ENCODE assay signal across 16 cellular contexts in genomic region chr7:91064938-91065337, GRCh38.
"Had no signal": no experiment of that assay in that cellular context is flagged by ENCODE, and none has a peak within 500 bp of the region (broad histone marks: within the 10 kb centered on the region; RNA-seq: fewer than 3 reads in every experiment).

No MANE protein-coding gene starts in this region.

- H3K4me1 ChIP-seq: lower lobe of right lung, spleen had no signal

- H3K4me3 ChIP-seq: lower lobe of right lung, spleen, transverse colon had no signal

- H3K27me3 ChIP-seq: spleen, transverse colon had no signal

- DNase-seq: activated CD4-positive, alpha-beta T cell treated with anti-CD3 and anti-CD28 coated beads for 48 hours; activated CD8-positive, alpha-beta memory T cell treated with anti-CD3 and anti-CD28 coated beads for 24 hours; activated naive CD4-positive, alpha-beta T cell treated with anti-CD3 and anti-CD28 coated beads, Interleukin-2, amount 10 ng/mL, durations not matched to agents 7 days and 5 days; amniotic stem cell; cerebellar nuclear complex; hippocampal formation; left cardiac atrium; lower lobe of right lung; naive B cell; right cardiac atrium; spleen; stimulated activated CD4-positive, alpha-beta T cell treated with anti-CD3 and anti-CD28 coated beads, Interleukin-2, amount 100 ng/mL, for 24 hours; stimulated activated naive CD4-positive, alpha-beta T cell; substantia nigra; transverse colon had no signal

- H3K9me3 ChIP-seq: lower lobe of right lung, spleen, transverse colon had no signal

- ATAC-seq: left cardiac atrium, lower lobe of right lung, right cardiac atrium, WTC11 had no signal

- H3K36me3 ChIP-seq: lower lobe of right lung, transverse colon had no signal

- H3K27ac ChIP-seq: lower lobe of right lung, spleen, transverse colon had no signal
